8 cellular contexts compared by ENCODE assay signal in genomic region chr12:25364529-25365339, GRCh38.
DNase-seq lines count a peak whose midpoint lies in the region; ATAC-seq and TF ChIP-seq lines count a peak whose summit lies in the region.

No MANE protein-coding gene starts in this region.

- H3K9me3 ChIP-seq in upper lobe of left lung, result no peaks in the 10 kb centered on the region

- TF ChIP-seq CTCF in RWPE1 (conservative IDR thresholded peaks at IDR 0.05; ENCODE audit: low read depth), result no peak
- no peak for TF ChIP-seq CTCF in upper lobe of left lung (IDR thresholded peaks at IDR 0.05)

- CTCF ChIA-PET in RWPE1 (lab: Yijun Ruan, JAX), result no interaction called here

- POLR2A ChIA-PET in RWPE1 (lab: Yijun Ruan, JAX; ENCODE audit: low non-redundant PET), result interaction anchor here (0.6 kb wide), 1 partner anchor 20 kb away, joined by 3 read pairs; no protein-coding TSS in a partner anchor

- H3K27me3 ChIP-seq in H7 (ENCODE audit: control insufficient read depth, insufficient read depth, low read length) (no peaks in the 10 kb centered on the region), mesendoderm (ENCODE audit: insufficient read depth, low read length, poor library complexity) (no peaks in the 10 kb centered on the region), upper lobe of left lung (no peaks in the 10 kb centered on the region)

- no peak overlapping the region for H4K8ac ChIP-seq in mesendoderm (ENCODE audit: low read depth, low read length)

- H3K23ac ChIP-seq in mesendoderm (ENCODE audit: low read length), result no peak overlapping the region

- no peak overlapping the region for H3K56ac ChIP-seq in mesendoderm (ENCODE audit: low read length)

- H3K79me1 ChIP-seq in mesendoderm (ENCODE audit: low read length), result no peaks in the 10 kb centered on the region

- H3K27ac ChIP-seq in mesendoderm (ENCODE audit: low read depth, low read length), result no peak overlapping the region
- H3K27ac ChIP-seq in RWPE1, result no peak overlapping the region
- no peak overlapping the region for H3K27ac ChIP-seq in upper lobe of left lung

- H2BK15ac ChIP-seq in mesendoderm (replicated peaks; ENCODE audit: low read depth), result no peak overlapping the region

- H3K4me1 ChIP-seq in mesendoderm (ENCODE audit: control insufficient read depth, low read depth, low read length) (no peaks in the 10 kb centered on the region), upper lobe of left lung (no peaks in the 10 kb centered on the region)

- no peak overlapping the region for H2AK5ac ChIP-seq in mesendoderm (ENCODE audit: low read length)

- peak; percentile 85 for ATAC-seq in GM18517 (IDR thresholded peaks at IDR 0.05; ENCODE audit: unreplicated experiment)
- ATAC-seq in upper lobe of left lung (ENCODE audit: low FRiP score in 2 of 2), result no peak

- no peak overlapping the region for H4K5ac ChIP-seq in mesendoderm (ENCODE audit: low read length)

- no peak for TF ChIP-seq POLR2A in erythroblast (IDR thresholded peaks at IDR 0.05; ENCODE audit: low read length)
- no peak for TF ChIP-seq POLR2A in upper lobe of left lung (IDR thresholded peaks at IDR 0.05)

- H2BK120ac ChIP-seq in mesendoderm (ENCODE audit: low read depth, low read length), result no peak overlapping the region

- no peak overlapping the region for H3K9ac ChIP-seq in mesendoderm (ENCODE audit: low read length)

- DNase-seq in H7, result peak; percentile 50
- peak; percentile 73 for DNase-seq in MV-4-11 (lab: John Stamatoyannopoulos, UW)
- peak; percentile 63 for DNase-seq in mesendoderm
- no peak for DNase-seq in RWPE1 (ENCODE audit: low spot score)
- DNase-seq in central memory CD4-positive, alpha-beta T cell, result no peak
- no peak for DNase-seq in erythroblast (lab: John Stamatoyannopoulos, UW)
- no peak for DNase-seq in upper lobe of left lung

- H3K36me3 ChIP-seq in H7 (replicated peaks; ENCODE audit: control insufficient read depth, insufficient read depth, low read length), result no peaks in the 10 kb centered on the region
- H3K36me3 ChIP-seq in mesendoderm (ENCODE audit: control insufficient read depth, insufficient read depth, low read length), result no peaks in the 10 kb centered on the region
- no peaks in the 10 kb centered on the region for H3K36me3 ChIP-seq in upper lobe of left lung

- H2BK5ac ChIP-seq in mesendoderm (ENCODE audit: low read length), result no peak overlapping the region

- H3K4me2 ChIP-seq in mesendoderm (ENCODE audit: low read length), result no peak overlapping the region

- H3K18ac ChIP-seq in mesendoderm (ENCODE audit: low read length), result no peak overlapping the region

- no CpG with 5 or more reads among the region's 5 CpGs for WGBS in mesendoderm (ENCODE audit: extremely low coverage, insufficient coverage, low lambda C conversion rate)
- WGBS in upper lobe of left lung, 2 donors, result 41 to 43% methylated on average over 5 of the region's 5 CpGs

- no peak overlapping the region for H3K4ac ChIP-seq in mesendoderm (ENCODE audit: low read depth, low read length)

- H3K79me2 ChIP-seq in mesendoderm (ENCODE audit: control insufficient read depth, insufficient read depth, low read length), result no peaks in the 10 kb centered on the region

- H3K4me3 ChIP-seq in H7 (ENCODE audit: insufficient read depth, low read depth, low read length), result no peak overlapping the region
- H3K4me3 ChIP-seq in mesendoderm (ENCODE audit: low read length), result no peak overlapping the region
- H3K4me3 ChIP-seq in upper lobe of left lung, result no peak overlapping the region

- no peak for TF ChIP-seq EP300 in upper lobe of left lung (IDR thresholded peaks at IDR 0.05)

Comparison
In these comparisons a context has a peak if more than half of its experiments do, and no peak if none do; other contexts are left out.
1. DNase-seq: peak in H7 (single experiment), MV-4-11 (single experiment) and mesendoderm (single experiment); none in RWPE1 (single experiment), central memory CD4-positive, alpha-beta T cell (single experiment), erythroblast (0 of 2) and upper lobe of left lung (0 of 2).